8 cellular contexts compared by ENCODE assay signal in genomic region chr1:155970531-155971167, GRCh38. TPM values are rescaled to one million over a fixed set of nuclear protein-coding genes. Genes with fewer than 3 reads are reported as not detected.
DNase-seq lines count a peak whose midpoint lies in the region; ATAC-seq, FAIRE-seq and TF ChIP-seq lines count a peak whose summit lies in the region.

No MANE protein-coding gene starts in this region.

- no peak for TF ChIP-seq CTCF in DND-41 (IDR thresholded peaks at IDR 0.05; ENCODE audit: borderline replicate concordance, extremely low read depth, low read length, poor library complexity, severe bottlenecking)
- no peak for TF ChIP-seq CTCF in H9 (conservative IDR thresholded peaks at IDR 0.05)
- TF ChIP-seq CTCF in brain microvascular endothelial cell (IDR thresholded peaks at IDR 0.05; ENCODE audit: low read depth, low read length, missing control alignments), result no peak

- H3K27me3 ChIP-seq in DND-41 (ENCODE audit: insufficient read depth, low read length, poor library complexity) (no peaks in the 10 kb centered on the region), H9 (ENCODE audit: insufficient read depth, low read length) (no peaks in the 10 kb centered on the region), brain microvascular endothelial cell (replicated peaks) (no peaks in the 10 kb centered on the region)

- H3K36me3 ChIP-seq in DND-41 (ENCODE audit: insufficient read depth, low read length) (peaks cover 85% of the 10 kb centered on the region), brain microvascular endothelial cell (replicated peaks) (peaks cover 44% of the 10 kb centered on the region)

- peak overlapping the region in 1 of 2 experiments; percentile 58; a peak in 2 of 5 replicates for H3K4me3 Mint-ChIP-seq in H9
- H3K4me3 Mint-ChIP-seq in stimulated activated memory B cell treated with anti-CD40 and anti-IgM and Interleukin-4, amounts not matched to agents 10 μg/mL and 1 μg/mL and 100 μg/mL, for 72 hours, result peak overlapping the region; percentile 74

- no peak overlapping the region for H4K91ac ChIP-seq in H9 (ENCODE audit: insufficient read length, low read depth, low read length)

- no peak overlapping the region for H4K5ac ChIP-seq in H9 (ENCODE audit: insufficient read length, low read depth, low read length)

- H3K14ac ChIP-seq in H9 (ENCODE audit: insufficient read depth, low read length), result no peak overlapping the region

- peaks cover 3% of the 10 kb centered on the region for H3K23me2 ChIP-seq in H9 (ENCODE audit: insufficient read length, low read depth, low read length, poor library complexity, severe bottlenecking)

- H4K8ac ChIP-seq in H9 (replicated peaks; ENCODE audit: insufficient read length, low read depth, low read length), result no peak overlapping the region

- H3K79me1 ChIP-seq in H9 (ENCODE audit: insufficient read depth, low read depth, low read length, poor library complexity, severe bottlenecking), result peaks cover 9% of the 10 kb centered on the region

- H3K79me2 ChIP-seq in DND-41 (ENCODE audit: insufficient read depth, low read length), result peaks cover 96% of the 10 kb centered on the region
- peaks cover 35% of the 10 kb centered on the region for H3K79me2 ChIP-seq in H9 (ENCODE audit: insufficient read depth, low read length)

- H3K9ac ChIP-seq in DND-41 (ENCODE audit: low read depth, low read length) (no peak overlapping the region), H9 (ENCODE audit: extremely low read depth, insufficient read length, low read length) (no peak overlapping the region)

- H3T11ph ChIP-seq in H9 (ENCODE audit: low read length), result no peak overlapping the region

- 0 out of 2 replicates have a peak overlapping the region, but pooled peaks have one; percentile 33 for H3K27ac ChIP-seq in DND-41 (ENCODE audit: low read length)
- no peak overlapping the region for H3K27ac ChIP-seq in H9 (ENCODE audit: insufficient read length, low read depth, low read length)
- H3K27ac ChIP-seq in brain microvascular endothelial cell, result peak overlapping the region; percentile 69

- H2AFZ ChIP-seq in DND-41 (ENCODE audit: low read depth, low read length) (no peak overlapping the region), H9 (ENCODE audit: low read length) (no peak overlapping the region)

- in situ Hi-C loops in brain microvascular endothelial cell (cut with HindIII; ENCODE audit: low pct_ligation_motif_present, low sequenced_read_pairs), result no loop called here

- H2BK120ac ChIP-seq in H9 (ENCODE audit: low read depth, low read length, poor library complexity, severe bottlenecking), result no peak overlapping the region

- H3K4me3 ChIP-seq in DND-41 (ENCODE audit: low read depth in 1 of 2, low read length in 2 of 2), result no peak overlapping the region
- H3K4me3 ChIP-seq in brain microvascular endothelial cell (ENCODE audit: low read depth, low read length), result no peak overlapping the region

- WGBS in H9 (ENCODE audit: extremely low coverage, insufficient read length, low lambda C conversion rate), result no CpG with 5 or more reads among the region's 11 CpGs

- ATAC-seq in DND-41 (ENCODE audit: insufficient read depth, low read depth), result no peak
- ATAC-seq in stimulated activated memory B cell treated with anti-CD40 and anti-IgM and Interleukin-4, amounts not matched to agents 10 μg/mL and 1 μg/mL and 100 μg/mL, for 72 hours, result peak; percentile 96
- ATAC-seq in HG02973 (IDR thresholded peaks at IDR 0.05; ENCODE audit: unreplicated experiment), result no peak

- H3K4me1 Mint-ChIP-seq in H9, result peaks cover 69 to 85% of the 10 kb centered on the region in 2 experiments
- peaks cover 96% of the 10 kb centered on the region for H3K4me1 Mint-ChIP-seq in stimulated activated memory B cell treated with anti-CD40 and anti-IgM and Interleukin-4, amounts not matched to agents 10 μg/mL and 1 μg/mL and 100 μg/mL, for 72 hours

- peaks cover 21 to 61% (median 58%) of the 10 kb centered on the region in 3 experiments for H3K36me3 Mint-ChIP-seq in H9 (ENCODE audit: insufficient read depth in 1 of 3, low read depth in 3 of 3)
- H3K36me3 Mint-ChIP-seq in stimulated activated memory B cell treated with anti-CD40 and anti-IgM and Interleukin-4, amounts not matched to agents 10 μg/mL and 1 μg/mL and 100 μg/mL, for 72 hours, result peaks cover 65% of the 10 kb centered on the region

- DNase-seq in DND-41 (no peak), H9 (peak; percentile 53), RCC 7860 (ENCODE audit: low spot score) (peak; percentile 77), brain microvascular endothelial cell (peak; percentile 71), left kidney (ENCODE audit: low read depth, low spot score) (peak; percentile 46), kidney glomerular epithelial cell (lab: John Stamatoyannopoulos, UW) (no peak)

- no peak overlapping the region for H2BK15ac ChIP-seq in H9 (ENCODE audit: low read depth, low read length)

- peak overlapping the region; percentile 75 to 88 (median 76); a peak in 4 of 7 replicates for H3K27ac Mint-ChIP-seq in H9
- peak overlapping the region; percentile 84 for H3K27ac Mint-ChIP-seq in stimulated activated memory B cell treated with anti-CD40 and anti-IgM and Interleukin-4, amounts not matched to agents 10 μg/mL and 1 μg/mL and 100 μg/mL, for 72 hours

- H2AK5ac ChIP-seq in H9 (ENCODE audit: insufficient read length, low read length), result no peak overlapping the region

- H2BK12ac ChIP-seq in H9 (ENCODE audit: insufficient read length, low read depth, low read length), result peak overlapping the region; percentile 24

- peak; percentile 52 for FAIRE-seq in RCC 7860 (lab: Jason Lieb, UNC)

- H3K4me1 ChIP-seq in DND-41 (ENCODE audit: insufficient read depth, low read length), result peaks cover 32% of the 10 kb centered on the region
- peaks cover 27% of the 10 kb centered on the region for H3K4me1 ChIP-seq in H9 (ENCODE audit: insufficient read depth, low read length)

- no peak overlapping the region for H3K4ac ChIP-seq in H9 (ENCODE audit: low read depth, low read length)

- H2BK5ac ChIP-seq in H9 (ENCODE audit: insufficient read length, low read length), result no peak overlapping the region

- no peak overlapping the region for H3K18ac ChIP-seq in H9 (ENCODE audit: insufficient read length, low read depth, low read length)

- no peak overlapping the region for H2BK20ac ChIP-seq in H9 (ENCODE audit: low read depth, low read length, poor library complexity, severe bottlenecking)

- no peaks in the 10 kb centered on the region for H3K9me3 ChIP-seq in DND-41 (ENCODE audit: insufficient read depth, low read length, severe bottlenecking)
- H3K9me3 ChIP-seq in H9 (ENCODE audit: control insufficient read depth, low read depth, low read length), result no peaks in the 10 kb centered on the region

- H3K23ac ChIP-seq in H9 (ENCODE audit: insufficient read length, low read depth, low read length), result no peak overlapping the region

- no peak overlapping the region for H3K56ac ChIP-seq in H9 (ENCODE audit: insufficient read length, low read depth, low read length)

- H4K20me1 ChIP-seq in DND-41 (ENCODE audit: insufficient read depth, low read length) (peaks cover 92% of the 10 kb centered on the region), H9 (ENCODE audit: control insufficient read depth, insufficient read depth, insufficient read length) (peaks cover 6% of the 10 kb centered on the region)

- H3K9me3 Mint-ChIP-seq in H9, result no peaks in the 10 kb centered on the region
- H3K9me3 Mint-ChIP-seq in stimulated activated memory B cell treated with anti-CD40 and anti-IgM and Interleukin-4, amounts not matched to agents 10 μg/mL and 1 μg/mL and 100 μg/mL, for 72 hours, result no peaks in the 10 kb centered on the region

- no peak overlapping the region for H3K4me2 ChIP-seq in DND-41 (ENCODE audit: insufficient read depth, low read length)
- H3K4me2 ChIP-seq in H9 (ENCODE audit: insufficient read depth, insufficient read length, low read length), result peak overlapping the region; percentile 8

- no peaks in the 10 kb centered on the region for H3K27me3 Mint-ChIP-seq in H9 (ENCODE audit: low read depth)
- H3K27me3 Mint-ChIP-seq in stimulated activated memory B cell treated with anti-CD40 and anti-IgM and Interleukin-4, amounts not matched to agents 10 μg/mL and 1 μg/mL and 100 μg/mL, for 72 hours, result no peaks in the 10 kb centered on the region

RNA-seq across cellular contexts. Expression of gene ARHGEF2, which starts 7.7 kb away (rescaled TPM):
- total RNA-seq in H9 (2021), result 103 and 111 TPM in 2 replicates

RNA-seq across cellular contexts. Expression of gene RXFP4, which starts 29.2 kb away (rescaled TPM):
- total RNA-seq in H9 (2021), result not detected in 2 replicates

RNA-seq across cellular contexts. Expression of gene KHDC4, which starts 36.4 kb away (rescaled TPM):
- 57.6 and 57.7 TPM in 2 replicates for total RNA-seq in H9 (2021)

RNA-seq across cellular contexts. Expression of gene SSR2, which starts 50.1 kb away (rescaled TPM):
- total RNA-seq in H9 (2021), result 170 and 172 TPM in 2 replicates

RNA-seq across cellular contexts. Expression of gene RIT1, which starts 59.5 kb away (rescaled TPM):
- 26.4 and 27.4 TPM in 2 replicates for total RNA-seq in H9 (2021)

Comparison
In these comparisons a context has a peak if more than half of its experiments do, and no peak if none do; other contexts are left out.
1. DNase-seq: peak in H9 (single experiment), RCC 7860 (single experiment), brain microvascular endothelial cell (single experiment) and left kidney (single experiment); none in DND-41 (single experiment) and kidney glomerular epithelial cell (single experiment).